ENCODE assay signal across 27 cellular contexts in genomic region chr2:207914716-207915115, GRCh38.
"Had no signal": no experiment of that assay in that cellular context is flagged by ENCODE, and none has a peak within 500 bp of the region (broad histone marks: within the 10 kb centered on the region; RNA-seq: fewer than 3 reads in every experiment).

No MANE protein-coding gene starts in this region.

- H3K27me3 ChIP-seq: foreskin keratinocyte, neural progenitor cell, thyroid gland, upper lobe of right lung had no signal

- H3K4me1 Mint-ChIP-seq: activated CD4-positive, alpha-beta memory T cell treated with anti-CD3 and anti-CD28 coated beads, Interleukin-2, amount 10 ng/mL, durations not matched to agents 7 days and 5 days; activated CD4-positive, alpha-beta T cell treated with anti-CD3 and anti-CD28 coated beads, Interleukin-2, amount 10 ng/mL, durations not matched to agents 24 days and 14 days; activated naive CD8-positive, alpha-beta T cell treated with anti-CD3 and anti-CD28 coated beads, Interleukin-2, amount 10 ng/mL, durations not matched to agents 7 days and 5 days; neural progenitor cell had no signal

- H3K4me3 ChIP-seq: lower lobe of right lung, neural progenitor cell, psoas muscle, thyroid gland, upper lobe of right lung had no signal

- H3K4me1 ChIP-seq: foreskin keratinocyte, lower lobe of right lung, psoas muscle, thyroid gland, upper lobe of right lung had no signal

- H3K27ac Mint-ChIP-seq: activated CD4-positive, alpha-beta memory T cell treated with anti-CD3 and anti-CD28 coated beads, Interleukin-2, amount 10 ng/mL, durations not matched to agents 7 days and 5 days; activated CD4-positive, alpha-beta T cell treated with anti-CD3 and anti-CD28 coated beads, Interleukin-2, amount 10 ng/mL, durations not matched to agents 24 days and 14 days; activated naive CD4-positive, alpha-beta T cell treated with anti-CD3 and anti-CD28 coated beads for 36 hours; activated naive CD8-positive, alpha-beta T cell treated with anti-CD3 and anti-CD28 coated beads, Interleukin-2, amount 10 ng/mL, durations not matched to agents 7 days and 5 days; activated T-cell treated with anti-CD3 and anti-CD28 coated beads, Interleukin-2, amount 50 U/mL, for 72 hours; naive thymus-derived CD8-positive, alpha-beta T cell; neural progenitor cell; stimulated activated naive CD8-positive, alpha-beta T cell treated with anti-CD3 and anti-CD28 coated beads, Interleukin-15, Interleukin-2, amounts not matched to agents 100 ng/mL and 50 ng/mL, for 24 hours; T-helper 2 cell treated with Interferon-gamma antibody and Interleukin-4, amounts not matched to agents 5 μg/mL and 100 μg/mL, for 36 hours had no signal

- H3K9me3 Mint-ChIP-seq: activated CD4-positive, alpha-beta memory T cell treated with anti-CD3 and anti-CD28 coated beads, Interleukin-2, amount 10 ng/mL, durations not matched to agents 7 days and 5 days; activated CD4-positive, alpha-beta T cell treated with anti-CD3 and anti-CD28 coated beads, Interleukin-2, amount 10 ng/mL, durations not matched to agents 24 days and 14 days; activated naive CD4-positive, alpha-beta T cell treated with anti-CD3 and anti-CD28 coated beads for 36 hours; activated naive CD8-positive, alpha-beta T cell treated with anti-CD3 and anti-CD28 coated beads, Interleukin-2, amount 10 ng/mL, durations not matched to agents 7 days and 5 days; activated T-cell treated with anti-CD3 and anti-CD28 coated beads, Interleukin-2, amount 50 U/mL, for 72 hours; naive thymus-derived CD8-positive, alpha-beta T cell; neural progenitor cell; stimulated activated naive CD8-positive, alpha-beta T cell treated with anti-CD3 and anti-CD28 coated beads, Interleukin-15, Interleukin-2, amounts not matched to agents 100 ng/mL and 50 ng/mL, for 24 hours; T-helper 2 cell treated with Interferon-gamma antibody and Interleukin-4, amounts not matched to agents 5 μg/mL and 100 μg/mL, for 36 hours had no signal

- DNase-seq: activated CD4-positive, alpha-beta memory T cell treated with anti-CD3 and anti-CD28 coated beads, Interleukin-2, amount 10 ng/mL, durations not matched to agents 7 days and 5 days; activated CD4-positive, alpha-beta T cell treated with anti-CD3 and anti-CD28 coated beads, Interleukin-2, amount 10 ng/mL, durations not matched to agents 24 days and 14 days; activated effector memory CD4-positive, alpha-beta T cell treated with Interleukin-2 at 50 U/mL for 16 hours; activated naive CD4-positive, alpha-beta T cell treated with anti-CD3 and anti-CD28 coated beads for 36 hours; activated naive CD8-positive, alpha-beta T cell treated with anti-CD3 and anti-CD28 coated beads, Interleukin-2, amount 10 ng/mL, durations not matched to agents 7 days and 5 days; activated T-cell treated with anti-CD3 and anti-CD28 coated beads, Interleukin-2, amount 50 U/mL, for 72 hours; amygdala; caudate nucleus; dermis blood vessel endothelial cell; effector CD8-positive, alpha-beta T cell; foreskin keratinocyte; kidney; lower lobe of right lung; mesendoderm; naive thymus-derived CD8-positive, alpha-beta T cell; psoas muscle; right cardiac atrium; stimulated activated CD4-positive, alpha-beta T cell treated with anti-CD3 and anti-CD28 coated beads, Interleukin-12 subunit alpha, Interleukin-12 subunit beta, amount 100 ng/mL, for 4 hours; substantia nigra; thyroid gland; upper lobe of right lung had no signal

- H3K27me3 Mint-ChIP-seq: activated CD4-positive, alpha-beta memory T cell treated with anti-CD3 and anti-CD28 coated beads, Interleukin-2, amount 10 ng/mL, durations not matched to agents 7 days and 5 days; activated CD4-positive, alpha-beta T cell treated with anti-CD3 and anti-CD28 coated beads, Interleukin-2, amount 10 ng/mL, durations not matched to agents 24 days and 14 days; activated naive CD8-positive, alpha-beta T cell treated with anti-CD3 and anti-CD28 coated beads, Interleukin-2, amount 10 ng/mL, durations not matched to agents 7 days and 5 days; naive thymus-derived CD8-positive, alpha-beta T cell; stimulated activated naive CD8-positive, alpha-beta T cell treated with anti-CD3 and anti-CD28 coated beads, Interleukin-15, Interleukin-2, amounts not matched to agents 100 ng/mL and 50 ng/mL, for 24 hours had no signal

- FAIRE-seq: kidney had no signal

- H3K9ac ChIP-seq: neural progenitor cell had no signal

- H3K9me3 ChIP-seq: lower lobe of right lung, psoas muscle, thyroid gland, upper lobe of right lung had no signal

- H2AFZ ChIP-seq: neural progenitor cell had no signal

- H3K4me2 ChIP-seq: neural progenitor cell had no signal

- H3K36me3 ChIP-seq: lower lobe of right lung, thyroid gland had no signal

- ATAC-seq: activated CD4-positive, CD25-positive, alpha-beta regulatory T cell treated with anti-CD3 and anti-CD28 coated beads, Interleukin-2, amount 50 U/mL, for 24 hours; activated T-cell treated with anti-CD3 and anti-CD28 coated beads, Interleukin-2, amount 50 U/mL, for 72 hours; foreskin keratinocyte; left lobe of liver; lower lobe of right lung; naive thymus-derived CD8-positive, alpha-beta T cell; psoas muscle; right cardiac atrium; upper lobe of right lung had no signal

- H3K27ac ChIP-seq: foreskin keratinocyte, lower lobe of right lung, neural progenitor cell, psoas muscle, thyroid gland, upper lobe of right lung, VCaP had no signal

- H3K4me3 Mint-ChIP-seq: activated CD4-positive, alpha-beta memory T cell treated with anti-CD3 and anti-CD28 coated beads, Interleukin-2, amount 10 ng/mL, durations not matched to agents 7 days and 5 days; activated CD4-positive, alpha-beta T cell treated with anti-CD3 and anti-CD28 coated beads, Interleukin-2, amount 10 ng/mL, durations not matched to agents 24 days and 14 days; activated naive CD4-positive, alpha-beta T cell treated with anti-CD3 and anti-CD28 coated beads for 36 hours; activated naive CD8-positive, alpha-beta T cell treated with anti-CD3 and anti-CD28 coated beads, Interleukin-2, amount 10 ng/mL, durations not matched to agents 7 days and 5 days; activated T-cell treated with anti-CD3 and anti-CD28 coated beads, Interleukin-2, amount 50 U/mL, for 72 hours; naive thymus-derived CD8-positive, alpha-beta T cell; neural progenitor cell; stimulated activated naive CD8-positive, alpha-beta T cell treated with anti-CD3 and anti-CD28 coated beads, Interleukin-15, Interleukin-2, amounts not matched to agents 100 ng/mL and 50 ng/mL, for 24 hours; T-helper 2 cell treated with Interferon-gamma antibody and Interleukin-4, amounts not matched to agents 5 μg/mL and 100 μg/mL, for 36 hours had no signal
